22 cellular contexts compared by ENCODE assay signal in the genomic region with DNA sequence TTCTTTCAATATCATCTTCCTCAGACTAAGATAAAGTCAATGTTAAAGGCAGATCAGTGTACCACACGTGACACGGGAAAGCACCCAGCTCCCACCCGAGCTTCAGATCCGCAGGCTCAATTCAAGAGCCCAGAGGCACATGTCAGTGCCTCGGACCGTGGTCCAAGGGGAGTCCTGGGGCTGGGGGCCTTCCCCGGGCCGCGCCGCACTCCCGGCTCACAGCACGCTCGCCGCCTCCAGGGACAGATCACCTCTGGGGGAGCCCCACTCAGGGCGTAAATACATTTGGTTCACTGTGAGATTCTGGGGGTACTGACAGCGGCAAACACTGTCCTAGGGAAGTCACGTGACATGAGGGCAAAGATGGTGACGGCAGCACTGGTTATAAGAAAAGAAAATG. TPM values are rescaled to one million over a fixed set of nuclear protein-coding genes. Genes with fewer than 3 reads are reported as not detected.
DNase-seq lines count a peak whose midpoint lies in the region; ATAC-seq, FAIRE-seq and TF ChIP-seq lines count a peak whose summit lies in the region.
"Had no signal": no experiment of that assay in that cellular context is flagged by ENCODE, and none has a peak within 500 bp of the region (broad histone marks: within the 10 kb centered on the region; RNA-seq: fewer than 3 reads in every experiment).

No MANE protein-coding gene starts in this region.

- no peak overlapping the region for H3K4me3 ChIP-seq in astrocyte (ENCODE audit: insufficient read depth, low read depth, low read length)
- H3K4me3 ChIP-seq: body of pancreas, prostate gland had no signal

- H3K9me3 Mint-ChIP-seq in activated CD4-positive, alpha-beta T cell treated with anti-CD3 and anti-CD28 coated beads, Interleukin-2, amount 10 ng/mL, durations not matched to agents 24 days and 14 days, result no peaks in the 10 kb centered on the region
- H3K9me3 Mint-ChIP-seq in stimulated activated naive CD8-positive, alpha-beta T cell treated with anti-CD3 and anti-CD28 coated beads, Interleukin-15, Interleukin-2, amounts not matched to agents 100 ng/mL and 50 ng/mL, for 24 hours, result no peaks in the 10 kb centered on the region
- H3K9me3 Mint-ChIP-seq in stimulated activated naive CD8-positive, alpha-beta T cell treated with anti-CD3 and anti-CD28 coated beads, Interleukin-15, amount 100 ng/mL, for 72 hours, result no peaks in the 10 kb centered on the region
- no peaks in the 10 kb centered on the region for H3K9me3 Mint-ChIP-seq in astrocyte (ENCODE audit: unreplicated experiment)
- H3K9me3 Mint-ChIP-seq: stimulated activated effector memory CD8-positive, alpha-beta T cell treated with anti-CD3 and anti-CD28 coated beads, Interleukin-12 subunit alpha, Interleukin-12 subunit beta, amount 100 ng/mL, for 72 hours had no signal

- H3K79me2 ChIP-seq in astrocyte (ENCODE audit: insufficient read depth, low read length), result peaks cover 32% of the 10 kb centered on the region

- no peaks in the 10 kb centered on the region for H3K4me1 ChIP-seq in astrocyte (ENCODE audit: insufficient read depth, low read length)

- peaks cover 48% of the 10 kb centered on the region for H4K20me1 ChIP-seq in astrocyte (ENCODE audit: insufficient read depth, low read length)

- H3K36me3 ChIP-seq in astrocyte (ENCODE audit: insufficient read depth, low read length), result peaks cover 8% of the 10 kb centered on the region

- H3K4me2 ChIP-seq in astrocyte (ENCODE audit: low read length), result no peak overlapping the region

- no peaks in the 10 kb centered on the region for H3K9me3 ChIP-seq in astrocyte (ENCODE audit: insufficient read depth, low read depth, low read length)
- H3K9me3 ChIP-seq: body of pancreas, prostate gland had no signal

- no peaks in the 10 kb centered on the region for H3K27me3 Mint-ChIP-seq in activated CD4-positive, alpha-beta T cell treated with anti-CD3 and anti-CD28 coated beads, Interleukin-2, amount 10 ng/mL, durations not matched to agents 24 days and 14 days
- H3K27me3 Mint-ChIP-seq in stimulated activated naive CD8-positive, alpha-beta T cell treated with anti-CD3 and anti-CD28 coated beads, Interleukin-15, Interleukin-2, amounts not matched to agents 100 ng/mL and 50 ng/mL, for 24 hours, result no peaks in the 10 kb centered on the region
- H3K27me3 Mint-ChIP-seq in stimulated activated naive CD8-positive, alpha-beta T cell treated with anti-CD3 and anti-CD28 coated beads, Interleukin-15, amount 100 ng/mL, for 72 hours, result no peaks in the 10 kb centered on the region
- no peaks in the 10 kb centered on the region for H3K27me3 Mint-ChIP-seq in astrocyte (ENCODE audit: low read depth, unreplicated experiment)

- FAIRE-seq in astrocyte (lab: Jason Lieb, UNC), result no peak
- no peak for FAIRE-seq in HTR-8/SVneo (lab: Jason Lieb, UNC)
- FAIRE-seq: A204.1, kidney had no signal

- no peak overlapping the region for H3K4me3 Mint-ChIP-seq in activated CD4-positive, alpha-beta T cell treated with anti-CD3 and anti-CD28 coated beads, Interleukin-2, amount 10 ng/mL, durations not matched to agents 24 days and 14 days
- H3K4me3 Mint-ChIP-seq in stimulated activated naive CD8-positive, alpha-beta T cell treated with anti-CD3 and anti-CD28 coated beads, Interleukin-15, Interleukin-2, amounts not matched to agents 100 ng/mL and 50 ng/mL, for 24 hours, result no peak overlapping the region
- no peak overlapping the region for H3K4me3 Mint-ChIP-seq in stimulated activated naive CD8-positive, alpha-beta T cell treated with anti-CD3 and anti-CD28 coated beads, Interleukin-15, amount 100 ng/mL, for 72 hours
- H3K4me3 Mint-ChIP-seq in astrocyte (ENCODE audit: unreplicated experiment), result no peak overlapping the region
- H3K4me3 Mint-ChIP-seq: stimulated activated effector memory CD8-positive, alpha-beta T cell treated with anti-CD3 and anti-CD28 coated beads, Interleukin-12 subunit alpha, Interleukin-12 subunit beta, amount 100 ng/mL, for 72 hours had no signal

- peaks cover 64% of the 10 kb centered on the region for H3K36me3 Mint-ChIP-seq in activated CD4-positive, alpha-beta T cell treated with anti-CD3 and anti-CD28 coated beads, Interleukin-2, amount 10 ng/mL, durations not matched to agents 24 days and 14 days (ENCODE audit: low read depth)
- peaks cover 75% of the 10 kb centered on the region for H3K36me3 Mint-ChIP-seq in stimulated activated naive CD8-positive, alpha-beta T cell treated with anti-CD3 and anti-CD28 coated beads, Interleukin-15, Interleukin-2, amounts not matched to agents 100 ng/mL and 50 ng/mL, for 24 hours (ENCODE audit: low read depth)
- peaks cover 34% of the 10 kb centered on the region for H3K36me3 Mint-ChIP-seq in astrocyte (ENCODE audit: low read depth, unreplicated experiment)

- H3K27ac Mint-ChIP-seq in activated CD4-positive, alpha-beta T cell treated with anti-CD3 and anti-CD28 coated beads, Interleukin-2, amount 10 ng/mL, durations not matched to agents 24 days and 14 days, result peak overlapping the region; percentile 66
- H3K27ac Mint-ChIP-seq in stimulated activated naive CD8-positive, alpha-beta T cell treated with anti-CD3 and anti-CD28 coated beads, Interleukin-15, Interleukin-2, amounts not matched to agents 100 ng/mL and 50 ng/mL, for 24 hours, result peak overlapping the region; percentile 52
- H3K27ac Mint-ChIP-seq in stimulated activated naive CD8-positive, alpha-beta T cell treated with anti-CD3 and anti-CD28 coated beads, Interleukin-15, amount 100 ng/mL, for 72 hours, result peak overlapping the region in 1 of 2 donors; percentile 63
- H3K27ac Mint-ChIP-seq in astrocyte (ENCODE audit: unreplicated experiment), result peak overlapping the region; percentile 31
- H3K27ac Mint-ChIP-seq: stimulated activated effector memory CD8-positive, alpha-beta T cell treated with anti-CD3 and anti-CD28 coated beads, Interleukin-12 subunit alpha, Interleukin-12 subunit beta, amount 100 ng/mL, for 72 hours had no signal

- no peak overlapping the region for H3K27ac ChIP-seq in astrocyte (ENCODE audit: low read depth, low read length)
- H3K27ac ChIP-seq: body of pancreas had no signal

- ATAC-seq in stimulated activated naive CD8-positive, alpha-beta T cell treated with anti-CD3 and anti-CD28 coated beads, Interleukin-15, amount 100 ng/mL, for 72 hours, result no peak
- no peak for ATAC-seq in HG03457 (IDR thresholded peaks at IDR 0.05; ENCODE audit: unreplicated experiment)
- ATAC-seq: body of pancreas; stimulated activated effector memory CD8-positive, alpha-beta T cell treated with anti-CD3 and anti-CD28 coated beads, Interleukin-12 subunit alpha, Interleukin-12 subunit beta, amount 100 ng/mL, for 72 hours had no signal

- no peak overlapping the region for H2AFZ ChIP-seq in astrocyte (ENCODE audit: low read depth, low read length)

- DNase-seq in activated CD4-positive, alpha-beta T cell treated with anti-CD3 and anti-CD28 coated beads, Interleukin-2, amount 10 ng/mL, durations not matched to agents 24 days and 14 days, result no peak
- no peak for DNase-seq in activated CD4-positive, alpha-beta T cell treated with anti-CD3 and anti-CD28 coated beads for 48 hours
- no peak for DNase-seq in stimulated activated naive CD8-positive, alpha-beta T cell treated with anti-CD3 and anti-CD28 coated beads, Interleukin-15, amount 100 ng/mL, for 72 hours
- no peak for DNase-seq in astrocyte (ENCODE audit: low read depth)
- no peak for DNase-seq in HTR-8/SVneo (ENCODE audit: insufficient read length, low spot score)
- no peak for DNase-seq in dermis blood vessel endothelial cell
- DNase-seq: activated CD4-positive, alpha-beta T cell treated with anti-CD3 and anti-CD28 coated beads for 4 hours; foreskin melanocyte; kidney; NCI-H146; NCI-H226; nucleus accumbens; Right ventricle myocardium superior; T-helper 9 cell had no signal

- peaks cover 46% of the 10 kb centered on the region for H3K4me1 Mint-ChIP-seq in activated CD4-positive, alpha-beta T cell treated with anti-CD3 and anti-CD28 coated beads, Interleukin-2, amount 10 ng/mL, durations not matched to agents 24 days and 14 days
- peaks cover 42% of the 10 kb centered on the region for H3K4me1 Mint-ChIP-seq in stimulated activated naive CD8-positive, alpha-beta T cell treated with anti-CD3 and anti-CD28 coated beads, Interleukin-15, Interleukin-2, amounts not matched to agents 100 ng/mL and 50 ng/mL, for 24 hours (ENCODE audit: low read depth)
- peaks cover 59% of the 10 kb centered on the region for H3K4me1 Mint-ChIP-seq in stimulated activated naive CD8-positive, alpha-beta T cell treated with anti-CD3 and anti-CD28 coated beads, Interleukin-15, amount 100 ng/mL, for 72 hours
- peaks cover 3% of the 10 kb centered on the region for H3K4me1 Mint-ChIP-seq in astrocyte (ENCODE audit: low read depth, unreplicated experiment)

- no peak for TF ChIP-seq CTCF in astrocyte (IDR thresholded peaks at IDR 0.05; ENCODE audit: insufficient read depth, low read depth, low read length)

- H3K9ac ChIP-seq in astrocyte (ENCODE audit: low read length), result no peak overlapping the region

- no peaks in the 10 kb centered on the region for H3K27me3 ChIP-seq in astrocyte (ENCODE audit: insufficient read depth, low read length)
- H3K27me3 ChIP-seq: body of pancreas, dorsolateral prefrontal cortex had no signal

- intact Hi-C loops in activated CD4-positive, alpha-beta T cell treated with anti-CD3 and anti-CD28 coated beads, Interleukin-2, amount 10 ng/mL, durations not matched to agents 24 days and 14 days (cut with micrococcal nuclease), result no loop called here

RNA-seq across cellular contexts. Expression of a gene that starts 10.8 kb away (rescaled TPM):
- total RNA-seq in activated CD4-positive, alpha-beta T cell treated with anti-CD3 and anti-CD28 coated beads, Interleukin-2, amount 10 ng/mL, durations not matched to agents 24 days and 14 days, result 94.4 and 95.1 TPM in 2 replicates
- total RNA-seq in astrocyte (112 and 141 TPM in 2 replicates), dermis blood vessel endothelial cell (92.8 and 95.6 TPM in 2 replicates)
- total RNA-seq: HT-29 had no signal
